1 cellular context compared by ENCODE assay signal in the genomic region with DNA sequence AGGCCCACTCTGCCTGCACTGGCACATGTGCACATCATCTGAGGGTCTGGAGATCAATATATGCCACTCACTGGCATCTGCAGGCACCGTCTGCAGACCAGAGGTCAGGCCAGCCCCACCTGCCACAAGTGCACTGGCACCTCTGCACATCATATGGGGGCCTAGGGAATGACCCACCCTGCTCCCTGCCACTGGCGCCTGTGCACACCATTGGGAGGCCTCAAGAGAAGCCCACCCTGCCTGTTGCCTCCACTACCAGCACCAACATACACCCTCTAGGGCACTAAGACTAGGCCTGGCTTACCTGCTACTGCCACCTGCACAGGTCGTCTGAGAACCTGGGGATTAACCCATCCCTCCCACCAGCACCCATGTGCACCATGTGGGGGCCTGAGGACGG.
TF ChIP-seq lines count a peak whose summit lies in the region.

No MANE protein-coding gene starts in this region.

TF ChIP-seq in HCT116, 20 proteins besides CTCF, POLR2A, EP300 and RAD21 (continued from another document):
- TF ChIP-seq YY1 (IDR thresholded peaks at IDR 0.05; ENCODE audit: extremely low read depth, insufficient replicate concordance, low read depth, low read length) (no peak), EGR1 (IDR thresholded peaks at IDR 0.05; ENCODE audit: low read depth) (no peak), JUND (IDR thresholded peaks at IDR 0.05) (no peak), TCF7L2 (IDR thresholded peaks at IDR 0.05; ENCODE audit: borderline replicate concordance, extremely low read depth, insufficient read depth, insufficient read length) (no peak)
- TF ChIP-seq, protein P1, sequence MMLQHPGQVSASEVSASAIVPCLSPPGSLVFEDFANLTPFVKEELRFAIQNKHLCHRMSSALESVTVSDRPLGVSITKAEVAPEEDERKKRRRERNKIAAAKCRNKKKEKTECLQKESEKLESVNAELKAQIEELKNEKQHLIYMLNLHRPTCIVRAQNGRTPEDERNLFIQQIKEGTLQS (IDR thresholded peaks at IDR 0.05), result no peak
- TF ChIP-seq, protein P2, sequence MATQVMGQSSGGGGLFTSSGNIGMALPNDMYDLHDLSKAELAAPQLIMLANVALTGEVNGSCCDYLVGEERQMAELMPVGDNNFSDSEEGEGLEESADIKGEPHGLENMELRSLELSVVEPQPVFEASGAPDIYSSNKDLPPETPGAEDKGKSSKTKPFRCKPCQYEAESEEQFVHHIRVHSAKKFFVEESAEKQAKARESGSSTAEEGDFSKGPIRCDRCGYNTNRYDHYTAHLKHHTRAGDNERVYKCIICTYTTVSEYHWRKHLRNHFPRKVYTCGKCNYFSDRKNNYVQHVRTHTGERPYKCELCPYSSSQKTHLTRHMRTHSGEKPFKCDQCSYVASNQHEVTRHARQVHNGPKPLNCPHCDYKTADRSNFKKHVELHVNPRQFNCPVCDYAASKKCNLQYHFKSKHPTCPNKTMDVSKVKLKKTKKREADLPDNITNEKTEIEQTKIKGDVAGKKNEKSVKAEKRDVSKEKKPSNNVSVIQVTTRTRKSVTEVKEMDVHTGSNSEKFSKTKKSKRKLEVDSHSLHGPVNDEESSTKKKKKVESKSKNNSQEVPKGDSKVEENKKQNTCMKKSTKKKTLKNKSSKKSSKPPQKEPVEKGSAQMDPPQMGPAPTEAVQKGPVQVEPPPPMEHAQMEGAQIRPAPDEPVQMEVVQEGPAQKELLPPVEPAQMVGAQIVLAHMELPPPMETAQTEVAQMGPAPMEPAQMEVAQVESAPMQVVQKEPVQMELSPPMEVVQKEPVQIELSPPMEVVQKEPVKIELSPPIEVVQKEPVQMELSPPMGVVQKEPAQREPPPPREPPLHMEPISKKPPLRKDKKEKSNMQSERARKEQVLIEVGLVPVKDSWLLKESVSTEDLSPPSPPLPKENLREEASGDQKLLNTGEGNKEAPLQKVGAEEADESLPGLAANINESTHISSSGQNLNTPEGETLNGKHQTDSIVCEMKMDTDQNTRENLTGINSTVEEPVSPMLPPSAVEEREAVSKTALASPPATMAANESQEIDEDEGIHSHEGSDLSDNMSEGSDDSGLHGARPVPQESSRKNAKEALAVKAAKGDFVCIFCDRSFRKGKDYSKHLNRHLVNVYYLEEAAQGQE (IDR thresholded peaks at IDR 0.05; ENCODE audit: low read depth), result no peak
- TF ChIP-seq, protein P3, sequence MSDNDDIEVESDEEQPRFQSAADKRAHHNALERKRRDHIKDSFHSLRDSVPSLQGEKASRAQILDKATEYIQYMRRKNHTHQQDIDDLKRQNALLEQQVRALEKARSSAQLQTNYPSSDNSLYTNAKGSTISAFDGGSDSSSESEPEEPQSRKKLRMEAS (IDR thresholded peaks at IDR 0.05), result no peak
